ENCODE assay signal across 23 cellular contexts in the genomic region with DNA sequence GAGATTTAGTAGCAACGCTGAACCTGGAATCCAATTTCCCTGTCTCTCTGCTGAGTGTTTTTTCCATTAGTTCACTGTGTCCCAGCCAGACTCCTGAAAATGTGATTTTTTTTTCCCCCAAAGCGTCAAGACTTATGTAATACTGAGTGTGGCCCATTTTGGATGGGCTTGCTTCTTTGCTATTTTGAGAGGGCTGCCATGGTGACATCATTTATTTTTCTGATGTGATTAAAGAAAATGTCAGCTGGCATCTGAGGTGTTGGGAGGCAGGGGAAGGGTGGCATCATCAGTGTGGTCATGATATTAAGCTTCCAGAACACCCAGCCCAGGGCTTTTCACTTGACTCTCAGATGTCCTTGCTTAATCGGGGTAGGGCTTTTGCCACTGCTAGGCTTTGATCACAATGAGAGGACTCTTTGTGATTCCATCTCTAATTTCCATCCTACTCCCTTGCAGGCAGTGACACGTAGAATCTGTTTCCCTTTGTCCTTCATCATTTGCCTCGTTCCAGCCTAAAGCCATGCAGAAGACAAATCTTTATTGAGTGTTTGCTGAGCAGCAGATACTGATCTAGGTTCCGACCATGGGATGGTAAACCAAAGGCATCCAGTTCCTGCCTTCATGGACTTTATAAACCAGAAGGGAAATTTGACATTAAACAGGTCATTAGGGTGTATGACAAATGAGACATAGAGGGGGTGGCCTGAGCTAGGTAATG. TPM values are rescaled to one million over a fixed set of nuclear protein-coding genes. Genes with fewer than 3 reads are reported as not detected.
DNase-seq lines count a peak whose midpoint lies in the region; ATAC-seq lines count a peak whose summit lies in the region.
"Had no signal": no experiment of that assay in that cellular context is flagged by ENCODE, and none has a peak within 500 bp of the region (broad histone marks: within the 10 kb centered on the region; RNA-seq: fewer than 3 reads in every experiment).

No MANE protein-coding gene starts in this region.

- H2BK15ac ChIP-seq in mesenchymal stem cell (ENCODE audit: low read depth, poor library complexity, severe bottlenecking), result no peak overlapping the region

- no peak overlapping the region for H2BK120ac ChIP-seq in mesenchymal stem cell (ENCODE audit: low read depth, low read length)

- no peak overlapping the region for H2AFZ ChIP-seq in mesenchymal stem cell (ENCODE audit: low read depth, low read length)

- no peak overlapping the region for H3K9ac ChIP-seq in mesenchymal stem cell (ENCODE audit: low read length)
- H3K9ac ChIP-seq: BLaER1 treated with 17β-estradiol and CSF1 and Interleukin-3, amounts not matched to agents 10 nM and 100 nM had no signal

- H3K36me3 ChIP-seq in mesenchymal stem cell (ENCODE audit: control insufficient read depth in 1 of 2, insufficient read depth in 2 of 2, low read depth in 1 of 2, low read length in 2 of 2), result no peaks in the 10 kb centered on the region
- H3K36me3 ChIP-seq: BLaER1 treated with 17β-estradiol and CSF1 and Interleukin-3, amounts not matched to agents 10 nM and 100 nM; lower lobe of right lung; stomach; uterus had no signal

- no peak overlapping the region for H3K4ac ChIP-seq in mesenchymal stem cell (ENCODE audit: low read depth in 1 of 2, low read length in 2 of 2)

- H3K4me2 ChIP-seq in mesenchymal stem cell (ENCODE audit: low read length, poor library complexity, severe bottlenecking), result no peak overlapping the region
- H3K4me2 ChIP-seq: BLaER1 treated with 17β-estradiol and CSF1 and Interleukin-3, amounts not matched to agents 10 nM and 100 nM had no signal

- H3K4me3 ChIP-seq in mesenchymal stem cell (ENCODE audit: insufficient read depth in 1 of 2, low read depth in 1 of 2, low read length in 2 of 2), result no peak overlapping the region
- H3K4me3 ChIP-seq: BLaER1 treated with 17β-estradiol and CSF1 and Interleukin-3, amounts not matched to agents 10 nM and 100 nM; body of pancreas; GM12878; lower lobe of right lung; stomach; uterus had no signal

- no peaks in the 10 kb centered on the region for H3K27me3 ChIP-seq in mesenchymal stem cell (ENCODE audit: control insufficient read depth in 1 of 2, insufficient read depth in 1 of 2, low read length in 2 of 2)
- H3K27me3 ChIP-seq: body of pancreas, stomach, uterus had no signal

- no peak overlapping the region for H2AK5ac ChIP-seq in mesenchymal stem cell (ENCODE audit: low read length, severe bottlenecking)

- H4K91ac ChIP-seq in mesenchymal stem cell (ENCODE audit: low read length), result no peak overlapping the region

- ATAC-seq in left ventricle myocardium superior (peak; percentile 28), Right ventricle myocardium superior (ENCODE audit: poor library complexity) (no peak)
- ATAC-seq: body of pancreas, GM12878, lower lobe of right lung had no signal

- WGBS in mesenchymal stem cell, result 85% methylated on average over 6 of the region's 6 CpGs

- no peak overlapping the region for H3K23ac ChIP-seq in mesenchymal stem cell (ENCODE audit: low read length in 2 of 2)

- peaks cover 5% of the 10 kb centered on the region for H3K4me1 ChIP-seq in mesenchymal stem cell (ENCODE audit: control insufficient read depth, insufficient read depth, low read depth, low read length)
- H3K4me1 ChIP-seq: body of pancreas, lower lobe of right lung, stomach, uterus had no signal

- H3K18ac ChIP-seq in mesenchymal stem cell (ENCODE audit: low read depth in 1 of 2, low read length in 2 of 2), result no peak overlapping the region

- no peak overlapping the region for H4K8ac ChIP-seq in mesenchymal stem cell (ENCODE audit: low read length)

- H3K27ac ChIP-seq in cingulate gyrus (ENCODE audit: low read depth, low read length) (peak overlapping the region; percentile 91), mesenchymal stem cell (ENCODE audit: low read length, poor library complexity, severe bottlenecking) (no peak overlapping the region)
- H3K27ac ChIP-seq: BLaER1 treated with 17β-estradiol and CSF1 and Interleukin-3, amounts not matched to agents 10 nM and 100 nM; body of pancreas; lower lobe of right lung; stomach; uterus had no signal

- H3K9me3 ChIP-seq in mesenchymal stem cell (ENCODE audit: control insufficient read depth, low read length), result no peaks in the 10 kb centered on the region
- H3K9me3 ChIP-seq: BLaER1 treated with 17β-estradiol and CSF1 and Interleukin-3, amounts not matched to agents 10 nM and 100 nM; body of pancreas; lower lobe of right lung; stomach; uterus had no signal

- peaks cover 1% of the 10 kb centered on the region for H3K79me1 ChIP-seq in mesenchymal stem cell (replicated peaks; ENCODE audit: low read length, poor library complexity, severe bottlenecking)

- DNase-seq in left ventricle myocardium superior (no peak), Right ventricle myocardium superior (no peak), medulla oblongata (ENCODE audit: extremely low spot score) (peak; percentile 61), posterior vena cava (ENCODE audit: low spot score) (no peak), mesenchymal stem cell (no peak), retina (no peak), DMS53 treated with DMSO at 0.1 percent for 48 hours (lab: John Stamatoyannopoulos, UW; ENCODE audit: unreplicated experiment) (no peak)
- DNase-seq: activated B cell treated with CpG ODN at 0.5 μM for 24 hours; activated CD8-positive, alpha-beta memory T cell treated with anti-CD3 and anti-CD28 coated beads for 24 hours; activated T-cell treated with anti-CD3 and anti-CD28 coated beads, Interleukin-2, amount 50 U/mL, for 48 hours; body of pancreas; erythroblast; GOT3; lower lobe of right lung; NCI-H1694; NCI-H82; stimulated activated CD4-positive, alpha-beta T cell treated with anti-CD3 and anti-CD28 coated beads, Interleukin-4, amount 100 ng/mL, for 24 hours; stomach; uterus had no signal

- H2BK5ac ChIP-seq in mesenchymal stem cell (ENCODE audit: low read depth, low read length, poor library complexity, severe bottlenecking), result no peak overlapping the region

- intact Hi-C loops in left ventricle myocardium superior (cut with micrococcal nuclease), result no loop called here
- intact Hi-C loops in Right ventricle myocardium superior (cut with DNase I), result no loop called here
- intact Hi-C loops in posterior vena cava (cut with DNase I), result no loop called here

- no peak overlapping the region for H3K14ac ChIP-seq in mesenchymal stem cell (ENCODE audit: low read length in 2 of 2)

- no peak overlapping the region for H2BK12ac ChIP-seq in mesenchymal stem cell (ENCODE audit: low read length in 2 of 2)

RNA-seq across cellular contexts. Expression of a gene that starts 7.4 kb away (rescaled TPM):
- total RNA-seq in left ventricle myocardium superior, result not detected
- not detected for total RNA-seq in Right ventricle myocardium superior
- total RNA-seq in posterior vena cava, result under 1 TPM; 0.10 to 0.23 TPM
- polyA plus RNA-seq in mesenchymal stem cell (2013, experiment 1 of 2), result 0.01 TPM
- polyA plus RNA-seq in mesenchymal stem cell (2013, experiment 2 of 2), result 0.01 TPM
- total RNA-seq: activated B cell treated with CpG ODN at 0.5 μM for 24 hours, dermis microvascular lymphatic vessel endothelial cell, GM12878 had no signal
